Comparison of ENCODE assay signal across 1 cellular context in genomic region chr22:49512471-49512870, GRCh38.
TF ChIP-seq lines count a peak whose summit lies in the region.

No MANE protein-coding gene starts in this region.

TF ChIP-seq in H1, 55 proteins besides CTCF, POLR2A, EP300 and RAD21:
- TF ChIP-seq SP4 (IDR thresholded peaks at IDR 0.05; ENCODE audit: low read length) = no peak
